In genomic region chr1:4090556-4090955, GRCh38 we compare ENCODE assay signal across 21 cellular contexts.
DNase-seq lines count a peak whose midpoint lies in the region; ATAC-seq and TF ChIP-seq lines count a peak whose summit lies in the region.
"Had no signal": no experiment of that assay in that cellular context is flagged by ENCODE, and none has a peak within 500 bp of the region (broad histone marks: within the 10 kb centered on the region; RNA-seq: fewer than 3 reads in every experiment).

No MANE protein-coding gene starts in this region.

- H3K4me3 ChIP-seq in left ventricle myocardium inferior (no peak overlapping the region), osteoblast (ENCODE audit: insufficient read depth, low read length) (no peak overlapping the region), spleen (no peak overlapping the region)
- H3K4me3 ChIP-seq: A549, GM12878 had no signal

- H3K4me3 Mint-ChIP-seq in activated CD8-positive, alpha-beta T cell treated with anti-CD3 and anti-CD28 coated beads for 36 hours = no peak overlapping the region
- H3K4me3 Mint-ChIP-seq: CD14-positive monocyte, HFFc6 had no signal

- DNase-seq in cardiac septum (ENCODE audit: low spot score) (peak; percentile 67), left ventricle myocardium inferior (no peak), osteoblast (ENCODE audit: insufficient read length, low spot score, missing footprints) (peak; percentile 61), spleen (peak; percentile 20), T1000 (lab: John Stamatoyannopoulos, UW) (no peak), NCI-H2196 (lab: John Stamatoyannopoulos, UW; ENCODE audit: unreplicated experiment) (no peak)
- DNase-seq in activated CD8-positive, alpha-beta T cell treated with anti-CD3 and anti-CD28 coated beads for 36 hours = no peak
- DNase-seq: AML-193; Calu3; CD4-positive, alpha-beta memory T cell; DND-41; EL; GOT3; H7; HFFc6; IMR-90 had no signal

- no peaks in the 10 kb centered on the region for H3K36me3 Mint-ChIP-seq in activated CD8-positive, alpha-beta T cell treated with anti-CD3 and anti-CD28 coated beads for 36 hours (ENCODE audit: low read depth)
- H3K36me3 Mint-ChIP-seq: CD14-positive monocyte; CD4-positive, alpha-beta memory T cell had no signal

- H3K27ac ChIP-seq in left ventricle myocardium inferior (replicated peaks) = no peak overlapping the region
- no peak overlapping the region for H3K27ac ChIP-seq in osteoblast (ENCODE audit: low read depth, low read length)
- no peak overlapping the region for H3K27ac ChIP-seq in spleen
- H3K27ac ChIP-seq: 22Rv1, A549 had no signal

- peaks cover 23% of the 10 kb centered on the region for H3K9me3 ChIP-seq in left ventricle myocardium inferior (replicated peaks)
- H3K9me3 ChIP-seq in osteoblast (ENCODE audit: low read depth, low read length) = no peaks in the 10 kb centered on the region
- H3K9me3 ChIP-seq in spleen = peaks cover 0 to 54% (median 25%) of the 10 kb centered on the region in 8 donors
- H3K9me3 ChIP-seq: A549 had no signal

- no peak overlapping the region for H3K27ac Mint-ChIP-seq in activated CD8-positive, alpha-beta T cell treated with anti-CD3 and anti-CD28 coated beads for 36 hours
- H3K27ac Mint-ChIP-seq: CD4-positive, alpha-beta memory T cell; HFFc6 had no signal

- H3K36me3 ChIP-seq in left ventricle myocardium inferior = no peaks in the 10 kb centered on the region
- H3K36me3 ChIP-seq in osteoblast (ENCODE audit: insufficient read depth, low read length) = no peaks in the 10 kb centered on the region
- no peaks in the 10 kb centered on the region for H3K36me3 ChIP-seq in spleen

- H3K27me3 ChIP-seq in left ventricle myocardium inferior (ENCODE audit: low read depth) (peaks cover 55% of the 10 kb centered on the region), osteoblast (ENCODE audit: insufficient read depth, low read length) (no peaks in the 10 kb centered on the region), spleen (replicated peaks in 1 of 7) (peaks cover 0 to 11% (median 0%) of the 10 kb centered on the region in 7 donors)

- peaks cover 4% of the 10 kb centered on the region for H3K9me3 Mint-ChIP-seq in activated CD8-positive, alpha-beta T cell treated with anti-CD3 and anti-CD28 coated beads for 36 hours

- no peaks in the 10 kb centered on the region for H4K20me1 ChIP-seq in osteoblast (ENCODE audit: insufficient read depth, low read length)

- no peaks in the 10 kb centered on the region for H3K79me2 ChIP-seq in osteoblast (ENCODE audit: insufficient read depth, low read length)

- TF ChIP-seq CTCF in left ventricle myocardium inferior (IDR thresholded peaks at IDR 0.05; ENCODE audit: borderline replicate concordance) (no peak), osteoblast (IDR thresholded peaks at IDR 0.05; ENCODE audit: extremely low read depth, low read depth, low read length) (no peak), spleen (IDR thresholded peaks at IDR 0.05 in 8 of 11, conservative IDR thresholded peaks at IDR 0.05 in 3 of 11) (no peak)
- TF ChIP-seq CTCF in activated CD8-positive, alpha-beta T cell treated with anti-CD3 and anti-CD28 coated beads for 36 hours (IDR thresholded peaks at IDR 0.05) = no peak

- 68 to 80% (median 76%) methylated on average over 5 of the region's 5 CpGs; no CpG with 5 or more reads in 1 of the 5 donors for WGBS in spleen, 5 donors

- H3K4me2 ChIP-seq in osteoblast (ENCODE audit: insufficient read depth, low read length) = no peak overlapping the region
- H3K4me2 ChIP-seq: A549 had no signal

- H3K27me3 Mint-ChIP-seq in activated CD8-positive, alpha-beta T cell treated with anti-CD3 and anti-CD28 coated beads for 36 hours = no peaks in the 10 kb centered on the region

- no peaks in the 10 kb centered on the region for H3K4me1 Mint-ChIP-seq in activated CD8-positive, alpha-beta T cell treated with anti-CD3 and anti-CD28 coated beads for 36 hours (ENCODE audit: low read depth)
- H3K4me1 Mint-ChIP-seq: CD14-positive monocyte; CD4-positive, alpha-beta memory T cell had no signal

- no peak for ATAC-seq in activated CD8-positive, alpha-beta T cell treated with anti-CD3 and anti-CD28 coated beads for 36 hours
- ATAC-seq: A549, GM12878, HCT116 had no signal

- no peak for TF ChIP-seq POLR2A in spleen (IDR thresholded peaks at IDR 0.05)

- H2AFZ ChIP-seq in osteoblast (ENCODE audit: low read length) = no peak overlapping the region

- H3K4me1 ChIP-seq in left ventricle myocardium inferior (no peaks in the 10 kb centered on the region), osteoblast (ENCODE audit: insufficient read depth, low read length) (no peaks in the 10 kb centered on the region), spleen (no peaks in the 10 kb centered on the region)
- H3K4me1 ChIP-seq: A549 had no signal

- POLR2A ChIA-PET in activated CD8-positive, alpha-beta T cell treated with anti-CD3 and anti-CD28 coated beads for 36 hours (lab: Charles Lee) = no interaction called here

- CTCF ChIA-PET in activated CD8-positive, alpha-beta T cell treated with anti-CD3 and anti-CD28 coated beads for 36 hours (lab: Charles Lee) = no interaction called here

- intact Hi-C loops in cardiac septum (cut with DNase I) = no loop called here
- intact Hi-C loops in left ventricle myocardium inferior (cut with micrococcal nuclease) = no loop called here
- intact Hi-C loops in spleen (cut with DNase I; ENCODE audit: low total_unique reads) = no loop called here
- intact Hi-C loops in activated CD8-positive, alpha-beta T cell treated with anti-CD3 and anti-CD28 coated beads for 36 hours (cut with micrococcal nuclease) = no loop called here

Comparison
In these comparisons a context has a peak if more than half of its experiments do, and no peak if none do; other contexts are left out.
1. DNase-seq: peak in cardiac septum (single experiment), osteoblast (single experiment) and spleen (single experiment); none in left ventricle myocardium inferior (single experiment), activated CD8-positive, alpha-beta T cell treated with anti-CD3 and anti-CD28 coated beads for 36 hours (single experiment), T1000 (single experiment) and NCI-H2196 (single experiment).